Comparison of ENCODE assay signal across 10 cellular contexts in the genomic region with DNA sequence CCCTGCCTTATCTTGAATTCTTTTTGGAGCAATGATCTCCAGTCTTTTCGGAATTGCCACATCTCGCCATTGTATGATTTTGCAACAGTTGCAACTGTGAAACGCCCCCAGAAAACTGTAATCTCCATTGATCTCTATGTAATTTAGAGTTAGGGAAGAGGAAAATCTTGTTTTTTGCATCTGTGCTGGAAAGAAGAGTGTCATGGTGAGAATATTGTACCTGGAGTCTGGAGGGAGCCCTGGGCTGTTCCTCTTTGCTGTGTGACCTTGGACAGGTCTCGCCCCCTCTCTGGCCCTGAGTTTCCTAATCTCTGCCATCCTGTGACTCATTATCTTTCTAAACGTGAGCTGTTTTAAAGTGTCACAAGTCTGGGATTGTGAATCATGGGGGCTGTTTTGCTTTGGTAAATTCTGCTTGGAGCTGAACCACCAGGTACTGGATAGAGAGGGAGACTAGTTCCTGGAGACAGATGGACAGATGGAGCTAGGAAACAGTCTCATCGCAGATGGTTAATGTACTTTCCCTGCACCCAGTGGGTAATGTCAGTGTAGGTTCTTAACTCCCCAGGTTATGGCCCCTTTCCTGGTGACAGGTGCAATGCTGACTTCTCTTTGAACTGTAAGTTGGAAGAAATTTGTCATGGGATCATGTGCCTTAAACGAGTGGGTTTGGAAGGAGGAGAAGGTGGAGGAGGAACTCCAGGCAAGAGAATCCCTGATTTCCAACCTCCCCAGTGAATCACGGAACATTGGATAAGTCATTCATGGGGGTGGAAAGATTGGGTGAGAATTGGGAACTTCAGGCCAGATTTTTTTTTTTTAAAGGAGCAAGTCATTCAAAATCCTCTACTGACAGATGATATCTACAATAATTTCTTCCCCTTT. TPM values are rescaled to one million over a fixed set of nuclear protein-coding genes. Genes with fewer than 3 reads are reported as not detected.
DNase-seq lines count a peak whose midpoint lies in the region; ATAC-seq and TF ChIP-seq lines count a peak whose summit lies in the region.
"Had no signal": no experiment of that assay in that cellular context is flagged by ENCODE, and none has a peak within 500 bp of the region (broad histone marks: within the 10 kb centered on the region; RNA-seq: fewer than 3 reads in every experiment).

No MANE protein-coding gene starts in this region.

- no peak overlapping the region for H3K4me3 Mint-ChIP-seq in Caco-2 (ENCODE audit: unreplicated experiment)
- no peak overlapping the region for H3K4me3 Mint-ChIP-seq in naive thymus-derived CD4-positive, alpha-beta T cell
- H3K4me3 Mint-ChIP-seq in T-helper 2 cell treated with Interferon-gamma antibody and Interleukin-4, amounts not matched to agents 5 μg/mL and 100 μg/mL, for 36 hours, result no peak overlapping the region
- H3K4me3 Mint-ChIP-seq: IgD-negative memory B cell had no signal

- H3K4me3 ChIP-seq in Caco-2 (ENCODE audit: low read depth, low read length), result no peak overlapping the region
- H3K4me3 ChIP-seq in naive thymus-derived CD4-positive, alpha-beta T cell (ENCODE audit: low read length), result no peak overlapping the region
- H3K4me3 ChIP-seq: lung had no signal

- H3K27me3 ChIP-seq in Caco-2 (replicated peaks; ENCODE audit: control insufficient read depth, insufficient read depth, low read length), result no peaks in the 10 kb centered on the region
- no peaks in the 10 kb centered on the region for H3K27me3 ChIP-seq in naive thymus-derived CD4-positive, alpha-beta T cell (ENCODE audit: control insufficient read depth in 2 of 2, insufficient read depth in 2 of 2, low read length in 2 of 2)

- H3K9me3 Mint-ChIP-seq in Caco-2 (ENCODE audit: unreplicated experiment), result no peaks in the 10 kb centered on the region
- no peaks in the 10 kb centered on the region for H3K9me3 Mint-ChIP-seq in naive thymus-derived CD4-positive, alpha-beta T cell
- no peaks in the 10 kb centered on the region for H3K9me3 Mint-ChIP-seq in T-helper 2 cell treated with Interferon-gamma antibody and Interleukin-4, amounts not matched to agents 5 μg/mL and 100 μg/mL, for 36 hours
- H3K9me3 Mint-ChIP-seq: IgD-negative memory B cell had no signal

- no TSS peak for BruUV-seq in Caco-2 (replicated peaks; lab: Mats Ljungman, UMichigan)

- intact Hi-C loops in Caco-2 (cut with micrococcal nuclease; ENCODE audit: unreplicated experiment), result no loop called here
- intact Hi-C loops in naive thymus-derived CD4-positive, alpha-beta T cell (cut with micrococcal nuclease), result no loop called here

- no peaks in the 10 kb centered on the region; the same call in 1 of the 2 replicates for H3K36me3 ChIP-seq in Caco-2 (ENCODE audit: control insufficient read depth, insufficient read depth, low read length)
- no peaks in the 10 kb centered on the region for H3K36me3 ChIP-seq in naive thymus-derived CD4-positive, alpha-beta T cell (ENCODE audit: control insufficient read depth in 2 of 3, insufficient read depth in 3 of 3, low read length in 3 of 3)

- CTCF ChIA-PET in Caco-2 (lab: Charles Lee), result no interaction called here
- CTCF ChIA-PET in naive thymus-derived CD4-positive, alpha-beta T cell (lab: Charles Lee), result no interaction called here

- peaks cover 38% of the 10 kb centered on the region for H3K4me1 Mint-ChIP-seq in Caco-2 (ENCODE audit: low read depth, unreplicated experiment)
- H3K4me1 Mint-ChIP-seq in naive thymus-derived CD4-positive, alpha-beta T cell, result peaks cover 3 to 29% (median 9%) of the 10 kb centered on the region in 7 donors
- no peaks in the 10 kb centered on the region for H3K4me1 Mint-ChIP-seq in T-helper 2 cell treated with Interferon-gamma antibody and Interleukin-4, amounts not matched to agents 5 μg/mL and 100 μg/mL, for 36 hours (ENCODE audit: low read depth)

- H3K9me3 ChIP-seq in Caco-2, result no peaks in the 10 kb centered on the region
- no peaks in the 10 kb centered on the region for H3K9me3 ChIP-seq in naive thymus-derived CD4-positive, alpha-beta T cell (ENCODE audit: control insufficient read depth in 2 of 3, low read length in 3 of 3)

- TF ChIP-seq CTCF in Caco-2 (IDR thresholded peaks at IDR 0.05; ENCODE audit: insufficient read depth in 1 of 2, low read depth in 1 of 2, low read length in 1 of 2, severe bottlenecking in 1 of 2, unreplicated experiment in 1 of 2), result no peak

- no peaks in the 10 kb centered on the region for H3K36me3 Mint-ChIP-seq in Caco-2 (ENCODE audit: insufficient read depth, unreplicated experiment)
- H3K36me3 Mint-ChIP-seq in naive thymus-derived CD4-positive, alpha-beta T cell, result peaks cover 0 to 3% (median 0%) of the 10 kb centered on the region in 5 donors
- H3K36me3 Mint-ChIP-seq in T-helper 2 cell treated with Interferon-gamma antibody and Interleukin-4, amounts not matched to agents 5 μg/mL and 100 μg/mL, for 36 hours (ENCODE audit: low read depth), result no peaks in the 10 kb centered on the region

- peak; percentile 29 for ATAC-seq in naive thymus-derived CD4-positive, alpha-beta T cell
- no peak for ATAC-seq in GM18502 (IDR thresholded peaks at IDR 0.05; ENCODE audit: poor library complexity, unreplicated experiment)

- no peak overlapping the region for H3K27ac ChIP-seq in naive thymus-derived CD4-positive, alpha-beta T cell (ENCODE audit: low read depth, low read length)

- H3K27me3 Mint-ChIP-seq in Caco-2 (ENCODE audit: insufficient read depth, unreplicated experiment), result no peaks in the 10 kb centered on the region
- no peaks in the 10 kb centered on the region for H3K27me3 Mint-ChIP-seq in naive thymus-derived CD4-positive, alpha-beta T cell
- H3K27me3 Mint-ChIP-seq in T-helper 2 cell treated with Interferon-gamma antibody and Interleukin-4, amounts not matched to agents 5 μg/mL and 100 μg/mL, for 36 hours (ENCODE audit: low read depth), result no peaks in the 10 kb centered on the region
- H3K27me3 Mint-ChIP-seq: IgD-negative memory B cell had no signal

- H3K27ac Mint-ChIP-seq in Caco-2 (ENCODE audit: unreplicated experiment), result peak overlapping the region; percentile 11
- H3K27ac Mint-ChIP-seq in naive thymus-derived CD4-positive, alpha-beta T cell, result peak overlapping the region in 1 of 9 donors; percentile 16
- no peak overlapping the region for H3K27ac Mint-ChIP-seq in T-helper 2 cell treated with Interferon-gamma antibody and Interleukin-4, amounts not matched to agents 5 μg/mL and 100 μg/mL, for 36 hours

- DNase-seq in Caco-2, result no peak
- DNase-seq in MV-4-11 (lab: John Stamatoyannopoulos, UW), result peak; percentile 34
- peak; percentile 71 for DNase-seq in cerebellar cortex (ENCODE audit: low spot score)
- DNase-seq in naive thymus-derived CD4-positive, alpha-beta T cell, result no peak
- DNase-seq in D341Med (ENCODE audit: low spot score), result no peak
- DNase-seq in NCI-H2029 (lab: John Stamatoyannopoulos, UW), result no peak
- DNase-seq in T-helper 2 cell treated with Interferon-gamma antibody and Interleukin-4, amounts not matched to agents 5 μg/mL and 100 μg/mL, for 36 hours (ENCODE audit: low spot score), result no peak

- H3K4me1 ChIP-seq in Caco-2, result peaks cover 36% of the 10 kb centered on the region
- H3K4me1 ChIP-seq in naive thymus-derived CD4-positive, alpha-beta T cell (ENCODE audit: control insufficient read depth in 2 of 2, insufficient read depth in 2 of 2, low read length in 2 of 2), result no peaks in the 10 kb centered on the region

- POLR2A ChIA-PET in Caco-2 (lab: Charles Lee), result no interaction called here
- POLR2A ChIA-PET in naive thymus-derived CD4-positive, alpha-beta T cell (lab: Charles Lee), result no interaction called here

RNA-seq across cellular contexts. Expression of a gene that starts 19.6 kb away (rescaled TPM):
- total RNA-seq in Caco-2 (2022), result 7.7 and 8.0 TPM in 2 replicates
- total RNA-seq in naive thymus-derived CD4-positive, alpha-beta T cell, result 10 to 100 TPM in 1 of 5 experiments, 1 to 10 TPM in 4; 4.3 to 10.9 (median 5.0) TPM
- polyA plus RNA-seq in naive thymus-derived CD4-positive, alpha-beta T cell, result 1 to 10 TPM; 1.8 to 2.4 TPM

Comparison
In these comparisons a context has a peak if more than half of its experiments do, and no peak if none do; other contexts are left out.
1. DNase-seq: peak in MV-4-11 (single experiment) and cerebellar cortex (single experiment); none in Caco-2 (0 of 2), naive thymus-derived CD4-positive, alpha-beta T cell (0 of 9), D341Med (single experiment), NCI-H2029 (single experiment) and T-helper 2 cell treated with Interferon-gamma antibody and Interleukin-4, amounts not matched to agents 5 μg/mL and 100 μg/mL, for 36 hours (single experiment).